ENCODE assay signal across 26 cellular contexts in the genomic region with DNA sequence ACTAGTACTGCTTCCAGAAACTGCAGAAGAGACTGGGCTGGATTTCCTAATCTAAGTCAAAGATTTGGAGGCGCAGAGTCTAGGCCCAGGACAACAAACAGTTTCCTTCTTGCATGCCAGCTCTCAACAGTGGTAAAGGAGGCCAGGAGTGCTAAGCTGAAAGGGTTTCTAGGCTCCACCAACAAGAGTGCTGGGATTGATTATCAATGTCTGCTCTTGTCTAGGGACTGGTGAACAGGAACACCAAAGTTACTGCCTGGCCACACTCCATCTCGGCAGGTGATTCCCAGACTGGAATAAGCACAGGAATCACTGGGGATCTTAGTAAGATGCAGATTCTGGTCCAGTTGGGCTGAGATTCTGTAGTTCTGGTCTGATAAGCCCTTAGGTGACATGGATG. TPM values are rescaled to one million over a fixed set of nuclear protein-coding genes. Genes with fewer than 3 reads are reported as not detected.
DNase-seq lines count a peak whose midpoint lies in the region; ATAC-seq, FAIRE-seq and TF ChIP-seq lines count a peak whose summit lies in the region.
"Had no signal": no experiment of that assay in that cellular context is flagged by ENCODE, and none has a peak within 500 bp of the region (broad histone marks: within the 10 kb centered on the region; RNA-seq: fewer than 3 reads in every experiment).

No MANE protein-coding gene starts in this region.

- POLR2A ChIA-PET in K562 (lab: Yijun Ruan, JAX), result interaction anchor here (1.5 kb wide), 1 partner anchor 126 kb away, joined by 4 read pairs; no protein-coding TSS in a partner anchor

- H3K9me1 ChIP-seq in K562 (ENCODE audit: control insufficient read depth, insufficient read depth, low read length), result no peaks in the 10 kb centered on the region

- H2AFZ ChIP-seq in K562 (ENCODE audit: low read depth, low read length), result no peak overlapping the region
- H2AFZ ChIP-seq: PC-9 had no signal

- H3K27ac ChIP-seq in K562 (ENCODE audit: extremely low read depth, low read depth, low read length) (no peak overlapping the region), sigmoid colon (no peak overlapping the region), esophagus squamous epithelium (peak overlapping the region in 2 of 4 donors; percentile 2 to 34)
- H3K27ac ChIP-seq: BLaER1 treated with 17β-estradiol and CSF1 and Interleukin-3, amounts not matched to agents 10 nM and 100 nM; PC-9; SJSA1 had no signal

- H4K20me1 ChIP-seq in K562 (replicated peaks; ENCODE audit: control insufficient read depth, insufficient read depth, low read length), result peaks cover 6% of the 10 kb centered on the region; the same call in 1 of the 2 replicates
- H4K20me1 ChIP-seq: BLaER1 treated with 17β-estradiol and CSF1 and Interleukin-3, amounts not matched to agents 10 nM and 100 nM had no signal

- no peaks in the 10 kb centered on the region for H3K36me3 ChIP-seq in H7 (replicated peaks; ENCODE audit: control insufficient read depth, insufficient read depth, low read length)
- no peaks in the 10 kb centered on the region for H3K36me3 ChIP-seq in K562 (ENCODE audit: control insufficient read depth, insufficient read depth, low read length)
- H3K36me3 ChIP-seq in sigmoid colon, result no peaks in the 10 kb centered on the region
- no peaks in the 10 kb centered on the region for H3K36me3 ChIP-seq in esophagus squamous epithelium
- H3K36me3 ChIP-seq: BLaER1 treated with 17β-estradiol and CSF1 and Interleukin-3, amounts not matched to agents 10 nM and 100 nM; MG63; SJSA1 had no signal

- intact Hi-C loops in K562 (cut with micrococcal nuclease) (no loop called here), sigmoid colon (cut with DNase I) (no loop called here), esophagus squamous epithelium (cut with DNase I) (no loop called here)

- H3K9me3 ChIP-seq in K562 (replicated peaks; ENCODE audit: control insufficient read depth, insufficient read depth, low read depth, low read length), result no peaks in the 10 kb centered on the region
- H3K9me3 ChIP-seq in sigmoid colon, result no peaks in the 10 kb centered on the region
- no peaks in the 10 kb centered on the region for H3K9me3 ChIP-seq in esophagus squamous epithelium
- H3K9me3 ChIP-seq: BLaER1 treated with 17β-estradiol and CSF1 and Interleukin-3, amounts not matched to agents 10 nM and 100 nM; MG63; SJSA1 had no signal

- no peak overlapping the region for H3K4me2 ChIP-seq in K562 (ENCODE audit: insufficient read depth, low read length)
- H3K4me2 ChIP-seq: BLaER1 treated with 17β-estradiol and CSF1 and Interleukin-3, amounts not matched to agents 10 nM and 100 nM; PC-9 had no signal

- TF ChIP-seq POLR2A in K562 (conservative IDR thresholded peaks at IDR 0.05) (no peak), sigmoid colon (IDR thresholded peaks at IDR 0.05) (no peak), esophagus squamous epithelium (IDR thresholded peaks at IDR 0.05) (no peak)

- H3K4me3 ChIP-seq in H7 (ENCODE audit: insufficient read depth, low read depth, low read length), result no peak overlapping the region
- no peak overlapping the region for H3K4me3 ChIP-seq in K562
- H3K4me3 ChIP-seq in sigmoid colon, result no peak overlapping the region
- no peak overlapping the region for H3K4me3 ChIP-seq in esophagus squamous epithelium
- H3K4me3 ChIP-seq: BLaER1 treated with 17β-estradiol and CSF1 and Interleukin-3, amounts not matched to agents 10 nM and 100 nM; MG63; PC-9; SJSA1 had no signal

- no TSS peak for BruUV-seq in K562 (replicated peaks; lab: Mats Ljungman, UMichigan)

- ATAC-seq in K562, result no peak
- no peak for ATAC-seq in GM21367 (IDR thresholded peaks at IDR 0.05; ENCODE audit: unreplicated experiment)

- TF ChIP-seq CTCF in K562 (IDR thresholded peaks at IDR 0.05 in 2 of 3, conservative IDR thresholded peaks at IDR 0.05 in 1 of 3; ENCODE audit: insufficient read depth in 2 of 3, low read depth in 1 of 3, low read length in 3 of 3) (no peak), sigmoid colon (IDR thresholded peaks at IDR 0.05) (no peak), esophagus squamous epithelium (IDR thresholded peaks at IDR 0.05) (no peak)

- TF ChIP-seq RAD21 in K562 (CRISPR knock-in tag; conservative IDR thresholded peaks at IDR 0.05 in 1 of 2, IDR thresholded peaks at IDR 0.05 in 1 of 2), result no peak

- no peak overlapping the region for H3K9ac ChIP-seq in K562 (ENCODE audit: insufficient read depth in 1 of 2, low read depth in 2 of 2, low read length in 2 of 2)
- H3K9ac ChIP-seq: BLaER1 treated with 17β-estradiol and CSF1 and Interleukin-3, amounts not matched to agents 10 nM and 100 nM had no signal

- in situ Hi-C loops in K562 (cut with MboI), result loop anchor here (5.0 kb wide), 1 partner anchor 126 kb away; no protein-coding TSS in a partner anchor

- no peak for FAIRE-seq in K562 (lab: Jason Lieb, UNC)
- FAIRE-seq: A204.1, D721Med, HTR-8/SVneo had no signal

- no peak for TF ChIP-seq EP300 in K562 (IDR thresholded peaks at IDR 0.05; ENCODE audit: low read length)
- no peak for TF ChIP-seq EP300 in sigmoid colon (IDR thresholded peaks at IDR 0.05)

- H3K27me3 ChIP-seq in H7 (ENCODE audit: control insufficient read depth, insufficient read depth, low read length), result no peaks in the 10 kb centered on the region
- H3K27me3 ChIP-seq in K562 (ENCODE audit: control insufficient read depth in 2 of 2, insufficient read depth in 2 of 2, low read length in 2 of 2), result peaks cover 19 to 73% of the 10 kb centered on the region in 2 experiments; a peak in 3 of 5 replicates
- no peaks in the 10 kb centered on the region for H3K27me3 ChIP-seq in sigmoid colon
- peaks cover 0 to 15% (median 0%) of the 10 kb centered on the region in 4 donors for H3K27me3 ChIP-seq in esophagus squamous epithelium
- H3K27me3 ChIP-seq: BLaER1 treated with 17β-estradiol and CSF1 and Interleukin-3, amounts not matched to agents 10 nM and 100 nM; MG63 had no signal

- DNase-seq in H7 (peak; percentile 28), K562 (ENCODE audit: extremely low read depth in 1 of 4, low spot score in 3 of 4) (no peak), mesenteric fat pad (ENCODE audit: low spot score) (peak; percentile 47), sigmoid colon (peak; percentile 37), NCI-H2171 (lab: John Stamatoyannopoulos, UW) (no peak), esophagus squamous epithelium (lab: John Stamatoyannopoulos, UW) (no peak), NCI-H526 (lab: John Stamatoyannopoulos, UW) (no peak)
- DNase-seq: CD4-positive, alpha-beta T cell; DMS53; H9; HFFc6; KBM-7; MG63; NCI-H2029; NCI-H446 treated with DMSO at 0.1 percent for 48 hours; NCI-H526 treated with DMSO at 0.1 percent for 48 hours; PC-9; Right ventricle myocardium superior had no signal

- no peaks in the 10 kb centered on the region for H3K79me2 ChIP-seq in K562 (ENCODE audit: control insufficient read depth, insufficient read depth, low read length)

- CTCF ChIA-PET in K562 (lab: Yijun Ruan, JAX; ENCODE audit: low intra/inter-chr PET ratio), result no interaction called here

- 0% methylated on average over 2 of the region's 2 CpGs for WGBS in K562 (ENCODE audit: insufficient coverage, low coverage, missing lambda C conversion rate)
- 43 to 76% methylated on average over 2 of the region's 2 CpGs for WGBS in sigmoid colon, 2 donors
- 50 to 67% methylated on average over 1 of the region's 2 CpGs for WGBS in esophagus squamous epithelium, 2 donors

- no peaks in the 10 kb centered on the region; a peak in 1 of 5 replicates for H3K4me1 ChIP-seq in K562 (replicated peaks in 1 of 2; ENCODE audit: control insufficient read depth in 2 of 2, insufficient read depth in 2 of 2, low read length in 2 of 2)
- peaks cover 0 to 4% (median 2%) of the 10 kb centered on the region in 4 donors for H3K4me1 ChIP-seq in sigmoid colon
- peaks cover 0 to 26% (median 22%) of the 10 kb centered on the region in 3 donors for H3K4me1 ChIP-seq in esophagus squamous epithelium
- H3K4me1 ChIP-seq: SJSA1 had no signal

TF ChIP-seq in K562, 482 proteins besides CTCF, POLR2A, EP300 and RAD21 (continues in another document):
- no peak for TF ChIP-seq ZNF431 (CRISPR knock-in tag; IDR thresholded peaks at IDR 0.05)

RNA-seq across cellular contexts. Expression of a gene that starts 22.8 kb away (rescaled TPM):
- total RNA-seq in H7 (2014; rRNA removed; shearing (Covaris generic)), result 19.8 and 25.8 TPM in 2 replicates
- not detected in 2 replicates for total RNA-seq in K562 (2011; cell fraction: chromatin; rRNA removed; ENCODE audit: low replicate concordance)
- total RNA-seq in K562 (2011; cell fraction: nucleolus; rRNA removed), result not detected in 2 replicates
- not detected in 2 replicates for total RNA-seq in K562 (2011; cell fraction: nucleoplasm; rRNA removed)
- not detected in 2 replicates for total RNA-seq in K562 (2014; rRNA removed)
- not detected in 2 replicates for total RNA-seq in K562 (2014; rRNA removed; fragmentation: Illumina TruSeq; extraction: Trizol)
- not detected in 2 replicates for total RNA-seq in K562 (2015; rRNA removed; fragmentation: Illumina TruSeq; extraction: Trizol)
- total RNA-seq in K562 (2021), result 0.13 and 0.18 TPM in 2 replicates
- not detected in 2 replicates for polyA plus RNA-seq in K562 (2011; rRNA removed)
- polyA plus RNA-seq in K562 (2011; cell fraction: cytosol; rRNA removed), result not detected in 2 replicates
- not detected in 2 replicates for polyA plus RNA-seq in K562 (2011; cell fraction: nucleus; rRNA removed)
- polyA plus RNA-seq in K562 (2012), result not detected in 2 replicates
- not detected in 2 replicates for polyA plus RNA-seq in K562 (2014; fragmentation: Illumina TruSeq; extraction: Trizol)
- polyA plus RNA-seq in K562 (2014; fragmentation: Nextera tagmentation; extraction: Ambion mirVana), result not detected
- not detected in 2 replicates for polyA plus RNA-seq in K562 (2014; rRNA removed)
- not detected in 2 replicates for polyA minus RNA-seq in K562 (2011; rRNA and poly(A)+ RNA removed)
- polyA minus RNA-seq in K562 (2011; cell fraction: cytosol; rRNA and poly(A)+ RNA removed), result not detected in 2 replicates
- not detected in 2 replicates for polyA minus RNA-seq in K562 (2011; cell fraction: nucleus; rRNA and poly(A)+ RNA removed)
- total RNA-seq in mesenteric fat pad, result 38.6 TPM
- 10 to 100 TPM in 1 of 4 donors, 1 to 10 TPM in 3; 6.4 to 18.6 (median 7.6) TPM for total RNA-seq in sigmoid colon
- polyA plus RNA-seq in sigmoid colon, result 1 to 10 TPM; 2.1 to 5.5 (median 3.6) TPM
- total RNA-seq in esophagus squamous epithelium, result 10 to 100 TPM in 1 of 4 donors, 1 to 10 TPM in 2, under 1 TPM in 1; 0.80 to 12.0 (median 3.9) TPM
- total RNA-seq: CD4-positive, alpha-beta T cell; HFFc6; LHCN-M2; PC-9; SJSA1 had no signal
- polyA plus RNA-seq: AG04450 had no signal

Comparison
In these comparisons a context has a peak if more than half of its experiments do, and no peak if none do; other contexts are left out.
1. DNase-seq: peak in H7 (single experiment), mesenteric fat pad (single experiment) and sigmoid colon (single experiment); none in K562 (0 of 4), NCI-H2171 (single experiment), esophagus squamous epithelium (single experiment) and NCI-H526 (0 of 2).